Comparison of ENCODE assay signal across 9 cellular contexts in the genomic region with DNA sequence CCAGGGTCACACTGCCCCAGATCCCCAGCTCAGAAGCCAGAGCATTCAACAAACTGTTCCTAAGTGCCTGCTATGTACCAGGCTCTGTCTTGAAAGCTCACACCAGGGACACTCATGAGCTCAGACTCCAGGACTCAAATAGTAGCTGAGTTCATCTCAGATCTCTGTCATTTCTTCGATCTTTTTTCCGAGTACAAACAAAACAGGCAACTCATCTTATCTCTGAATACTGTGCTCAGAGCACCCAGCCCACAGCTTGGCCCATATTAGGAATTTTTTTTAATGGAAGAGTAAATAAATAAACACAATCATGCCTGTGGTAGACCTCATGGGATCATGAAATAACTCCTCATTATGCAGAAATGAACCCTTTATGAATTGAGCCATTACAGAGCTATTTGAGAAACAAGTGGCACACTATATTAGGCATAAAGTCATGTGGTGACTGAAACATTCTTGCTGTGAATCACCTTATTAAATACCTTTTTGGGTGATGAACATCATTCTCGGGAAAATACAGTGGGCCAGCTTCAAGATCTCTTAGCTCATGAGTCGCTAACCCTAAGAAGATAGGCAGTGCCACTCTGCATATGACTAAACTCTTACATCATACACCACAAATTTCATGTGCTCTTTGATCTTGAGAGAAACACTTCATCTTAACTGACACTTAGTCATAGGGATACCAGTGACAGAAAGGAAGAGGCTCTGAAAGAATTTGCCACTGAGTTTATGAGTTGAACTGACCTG. TPM values are rescaled to one million over a fixed set of nuclear protein-coding genes. Genes with fewer than 3 reads are reported as not detected.
A peak's percentile ranks its signal among the peaks of the same experiment; 100 is the strongest.
DNase-seq lines count a peak whose midpoint lies in the region; ATAC-seq and TF ChIP-seq lines count a peak whose summit lies in the region.
"Had no signal": no experiment of that assay in that cellular context is flagged by ENCODE, and none has a peak within 500 bp of the region (broad histone marks: within the 10 kb centered on the region; RNA-seq: fewer than 3 reads in every experiment).

No MANE protein-coding gene starts in this region.

- H3K4me3 ChIP-seq in fibroblast of mammary gland (ENCODE audit: control insufficient read depth, low read depth, low read length) = no peak overlapping the region
- H3K4me3 ChIP-seq: BLaER1 treated with 17β-estradiol and CSF1 and Interleukin-3, amounts not matched to agents 10 nM and 100 nM had no signal

- TF ChIP-seq CTCF in fibroblast of mammary gland (conservative IDR thresholded peaks at IDR 0.05; ENCODE audit: control insufficient read depth, insufficient read depth, low read depth, low read length) = no peak
- TF ChIP-seq CTCF in type B pancreatic cell (conservative IDR thresholded peaks at IDR 0.05) = no peak

- ATAC-seq in HG02938 (IDR thresholded peaks at IDR 0.05; ENCODE audit: unreplicated experiment) = peak; percentile 88

- CTCF ChIA-PET in activated CD4-positive, alpha-beta T cell treated with anti-CD3 and anti-CD28 coated beads, Interleukin-2, amount 10 ng/mL, durations not matched to agents 7 days and 5 days (lab: Charles Lee) = interaction anchor here (0.9 to 1.4 kb wide), 2 partner anchors 9 to 501 kb away, joined by 3 to 4 read pairs; no protein-coding TSS in a partner anchor

- no peak overlapping the region for H3K4me3 Mint-ChIP-seq in activated CD4-positive, alpha-beta T cell treated with anti-CD3 and anti-CD28 coated beads, Interleukin-2, amount 10 ng/mL, durations not matched to agents 7 days and 5 days
- H3K4me3 Mint-ChIP-seq in type B pancreatic cell = peak overlapping the region; percentile 34

- H3K36me3 Mint-ChIP-seq in activated CD4-positive, alpha-beta T cell treated with anti-CD3 and anti-CD28 coated beads, Interleukin-2, amount 10 ng/mL, durations not matched to agents 7 days and 5 days (ENCODE audit: low read depth) = no peaks in the 10 kb centered on the region
- peaks cover 4% of the 10 kb centered on the region for H3K36me3 Mint-ChIP-seq in type B pancreatic cell

- POLR2A ChIA-PET in activated CD4-positive, alpha-beta T cell treated with anti-CD3 and anti-CD28 coated beads, Interleukin-2, amount 10 ng/mL, durations not matched to agents 7 days and 5 days (lab: Charles Lee) = no interaction called here

- DNase-seq in activated CD4-positive, alpha-beta T cell treated with anti-CD3 and anti-CD28 coated beads, Interleukin-2, amount 10 ng/mL, durations not matched to agents 7 days and 5 days = peak; percentile 22
- no peak for DNase-seq in activated CD4-positive, alpha-beta T cell treated with anti-CD3 and anti-CD28 coated beads for 1 hour
- peak; percentile 91 for DNase-seq in RPMI7951 (ENCODE audit: low read depth)
- peak; percentile 70 for DNase-seq in fibroblast of mammary gland (ENCODE audit: low read depth)
- DNase-seq in type B pancreatic cell (ENCODE audit: extremely low spot score, unreplicated experiment) = no peak
- no peak for DNase-seq in cerebellar nuclear complex (lab: John Stamatoyannopoulos, UW)
- DNase-seq in NCI-H748 (lab: John Stamatoyannopoulos, UW; ENCODE audit: unreplicated experiment) = no peak

- no peaks in the 10 kb centered on the region for H3K9me3 Mint-ChIP-seq in activated CD4-positive, alpha-beta T cell treated with anti-CD3 and anti-CD28 coated beads, Interleukin-2, amount 10 ng/mL, durations not matched to agents 7 days and 5 days
- no peaks in the 10 kb centered on the region for H3K9me3 Mint-ChIP-seq in type B pancreatic cell

- peak overlapping the region; percentile 16 for H3K27ac Mint-ChIP-seq in activated CD4-positive, alpha-beta T cell treated with anti-CD3 and anti-CD28 coated beads, Interleukin-2, amount 10 ng/mL, durations not matched to agents 7 days and 5 days
- H3K27ac Mint-ChIP-seq in type B pancreatic cell = peak overlapping the region; percentile 43

- peaks cover 34% of the 10 kb centered on the region for H3K4me1 Mint-ChIP-seq in activated CD4-positive, alpha-beta T cell treated with anti-CD3 and anti-CD28 coated beads, Interleukin-2, amount 10 ng/mL, durations not matched to agents 7 days and 5 days
- peaks cover 42% of the 10 kb centered on the region for H3K4me1 Mint-ChIP-seq in type B pancreatic cell (ENCODE audit: unreplicated experiment)

- peaks cover 24% of the 10 kb centered on the region for H3K27me3 Mint-ChIP-seq in activated CD4-positive, alpha-beta T cell treated with anti-CD3 and anti-CD28 coated beads, Interleukin-2, amount 10 ng/mL, durations not matched to agents 7 days and 5 days
- H3K27me3 Mint-ChIP-seq in type B pancreatic cell = no peaks in the 10 kb centered on the region

RNA-seq across cellular contexts. Expression of a gene that starts 9.9 kb away (rescaled TPM):
- under 1 TPM; 0.27 to 0.40 TPM for total RNA-seq in activated CD4-positive, alpha-beta T cell treated with anti-CD3 and anti-CD28 coated beads, Interleukin-2, amount 10 ng/mL, durations not matched to agents 7 days and 5 days
- total RNA-seq in RPMI7951 (2014; rRNA removed; shearing (Covaris generic)) = 6.8 and 7.9 TPM in 2 replicates
- 11.2 and 20.8 TPM in 2 replicates for total RNA-seq in type B pancreatic cell (ENCODE audit: low replicate concordance)

Comparison
In these comparisons a context has a peak if more than half of its experiments do, and no peak if none do; other contexts are left out.
1. DNase-seq: peak in activated CD4-positive, alpha-beta T cell treated with anti-CD3 and anti-CD28 coated beads, Interleukin-2, amount 10 ng/mL, durations not matched to agents 7 days and 5 days (single experiment), RPMI7951 (single experiment) and fibroblast of mammary gland (single experiment); none in activated CD4-positive, alpha-beta T cell treated with anti-CD3 and anti-CD28 coated beads for 1 hour (single experiment), type B pancreatic cell (single experiment), cerebellar nuclear complex (0 of 2) and NCI-H748 (single experiment).